ENCODE assay signal across 8 cellular contexts in the genomic region with DNA sequence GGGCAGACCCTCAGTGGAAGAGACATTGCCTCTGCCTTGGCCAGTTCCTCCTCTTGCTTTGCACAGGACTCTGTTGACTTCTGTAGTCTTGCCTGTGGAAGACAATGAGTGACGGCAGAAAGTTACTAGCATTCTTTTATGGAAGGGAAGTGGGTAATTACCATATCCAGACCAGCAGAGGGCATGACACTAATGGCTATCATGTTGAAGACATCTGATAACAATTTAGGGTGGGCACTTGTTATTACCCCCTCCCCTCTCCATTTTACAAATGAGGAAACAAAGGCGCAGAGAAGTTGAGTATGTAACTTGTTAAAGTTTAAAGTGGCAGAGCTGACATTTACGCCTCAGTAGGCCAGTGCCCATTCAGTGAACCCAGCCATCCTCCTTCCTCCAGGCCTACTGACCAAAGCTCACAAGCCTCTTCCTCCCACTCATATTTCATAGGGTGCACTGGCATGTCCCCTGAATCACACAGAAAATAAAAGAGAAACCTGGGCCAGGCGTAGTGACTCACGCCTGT. TPM values are rescaled to one million over a fixed set of nuclear protein-coding genes. Genes with fewer than 3 reads are reported as not detected.
DNase-seq lines count a peak whose midpoint lies in the region; ATAC-seq, FAIRE-seq and TF ChIP-seq lines count a peak whose summit lies in the region.
"Had no signal": no experiment of that assay in that cellular context is flagged by ENCODE, and none has a peak within 500 bp of the region (broad histone marks: within the 10 kb centered on the region; RNA-seq: fewer than 3 reads in every experiment).

No MANE protein-coding gene starts in this region.

- H3K27me3 ChIP-seq in MG63 (no peaks in the 10 kb centered on the region; the same call in 1 of the 2 replicates), H1 (replicated peaks in 1 of 4; ENCODE audit: control insufficient read depth in 3 of 4, extremely low read depth in 1 of 4, insufficient read depth in 3 of 4, low read length in 3 of 4) (no peaks in the 10 kb centered on the region)
- H3K27me3 ChIP-seq in CD4-positive, alpha-beta T cell (ENCODE audit: control insufficient read depth, insufficient read depth, low read length) = no peaks in the 10 kb centered on the region

- H2BK120ac ChIP-seq in H1 (replicated peaks; ENCODE audit: low read depth, low read length) = no peak overlapping the region

- H3K18ac ChIP-seq in H1 (ENCODE audit: extremely low read depth, low read length) = no peak overlapping the region

- no peak overlapping the region for H2AK5ac ChIP-seq in H1 (ENCODE audit: low read depth, low read length)

- no peak overlapping the region for H4K91ac ChIP-seq in H1 (replicated peaks; ENCODE audit: insufficient read length, low read length)

- no peak overlapping the region for H2BK15ac ChIP-seq in H1 (ENCODE audit: low read length)

- H3K23ac ChIP-seq in H1 (ENCODE audit: insufficient read length) = no peak overlapping the region

- no peak for TF ChIP-seq EP300 in H1 (IDR thresholded peaks at IDR 0.05; ENCODE audit: borderline replicate concordance in 1 of 2, low read depth in 2 of 2, low read length in 2 of 2)

- H3K4me1 ChIP-seq in H1 (replicated peaks in 1 of 4; ENCODE audit: control insufficient read depth in 3 of 4, insufficient read depth in 4 of 4, low read length in 3 of 4) = peaks cover 0 to 8% (median 2%) of the 10 kb centered on the region in 4 experiments; a peak in 2 of 7 replicates

- H3K9me3 ChIP-seq in MG63 = no peaks in the 10 kb centered on the region
- H3K9me3 ChIP-seq in H1 (ENCODE audit: insufficient read depth in 2 of 2, low read depth in 1 of 2, low read length in 1 of 2) = no peaks in the 10 kb centered on the region
- no peaks in the 10 kb centered on the region for H3K9me3 ChIP-seq in CD4-positive, alpha-beta T cell (ENCODE audit: control insufficient read depth, low read length)
- H3K9me3 ChIP-seq: thoracic aorta had no signal

- peak; percentile 49 to 56 for TF ChIP-seq RAD21 in H1 (IDR thresholded peaks at IDR 0.05 in 1 of 2, conservative IDR thresholded peaks at IDR 0.05 in 1 of 2; ENCODE audit: low read depth in 2 of 2, low read length in 2 of 2)

- H4K8ac ChIP-seq in H1 (ENCODE audit: extremely low read depth, insufficient read depth, low read length) = 0 out of 2 replicates have a peak overlapping the region, but pooled peaks have one; percentile 0

- H3K9me3 Mint-ChIP-seq in osteocyte (ENCODE audit: unreplicated experiment) = no peaks in the 10 kb centered on the region
- no peaks in the 10 kb centered on the region for H3K9me3 Mint-ChIP-seq in CD4-positive, alpha-beta T cell

- H3K14ac ChIP-seq in H1 (ENCODE audit: insufficient read length) = no peak overlapping the region

- no peaks in the 10 kb centered on the region for H3K36me3 ChIP-seq in MG63
- H3K36me3 ChIP-seq in H1 (ENCODE audit: control insufficient read depth in 2 of 4, insufficient read depth in 4 of 4, low read length in 3 of 4) = no peaks in the 10 kb centered on the region
- H3K36me3 ChIP-seq: thoracic aorta had no signal

- H2AFZ ChIP-seq in H1 (ENCODE audit: low read length) = no peak overlapping the region

- H4K20me1 ChIP-seq in H1 (replicated peaks in 1 of 2; ENCODE audit: control insufficient read depth in 1 of 2, insufficient read depth in 2 of 2, low read length in 2 of 2) = no peaks in the 10 kb centered on the region

- DNase-seq in MG63 = peak; percentile 23
- DNase-seq in H1 (ENCODE audit: low read depth in 1 of 2, low spot score in 2 of 2) = no peak
- no peak for DNase-seq in osteocyte (ENCODE audit: extremely low spot score, unreplicated experiment)
- DNase-seq in CD4-positive, alpha-beta T cell = no peak
- DNase-seq in mesenteric fat pad (ENCODE audit: low spot score) = no peak
- DNase-seq in activated T-cell treated with anti-CD3 and anti-CD28 coated beads, Interleukin-2, amount 50 U/mL, for 1 hour = no peak

- intact Hi-C loops in CD4-positive, alpha-beta T cell (cut with DNase I, micrococcal nuclease) = no loop called here

- H3K27ac Mint-ChIP-seq in osteocyte (ENCODE audit: unreplicated experiment) = peak overlapping the region; percentile 47
- no peak overlapping the region for H3K27ac Mint-ChIP-seq in CD4-positive, alpha-beta T cell

- no peak for ATAC-seq in CD4-positive, alpha-beta T cell (ENCODE audit: poor library complexity)

- no peak overlapping the region for H2BK20ac ChIP-seq in H1 (ENCODE audit: low read length)

- TF ChIP-seq CTCF in GM12873 (IDR thresholded peaks at IDR 0.05; ENCODE audit: insufficient read depth, low read depth, low read length, missing control alignments) (peak; percentile 63), H1 (IDR thresholded peaks at IDR 0.05; ENCODE audit: control extremely low read depth in 1 of 3, insufficient read depth in 1 of 3, low read depth in 1 of 3, low read length in 3 of 3) (peak in 2 of 3 experiments; percentile 40 to 62; a peak in 2 of 4 replicates), osteocyte (IDR thresholded peaks at IDR 0.05) (peak; percentile 60)
- TF ChIP-seq CTCF in CD4-positive, alpha-beta T cell (IDR thresholded peaks at IDR 0.05) = no peak

- H3K23me2 ChIP-seq in H1 (ENCODE audit: low read depth, low read length) = no peaks in the 10 kb centered on the region

- H3K79me1 ChIP-seq in H1 (ENCODE audit: low read depth, low read length) = no peaks in the 10 kb centered on the region

- FAIRE-seq in H1 (lab: Jason Lieb, UNC) = peak; percentile 83

- WGBS in H1 (ENCODE audit: extremely low coverage in 1 of 2, insufficient coverage in 1 of 2, insufficient read length in 1 of 2, insufficient replicate concordance in 2 of 2, low coverage in 1 of 2, low lambda C conversion rate in 2 of 2, missing lambda C conversion rate in 1 of 2), 2 experiments = 75% methylated on average over 4 of the region's 5 CpGs; no CpG with 5 or more reads in 1 of the 2 experiments

- H3K4me2 ChIP-seq in H1 (ENCODE audit: insufficient read depth in 1 of 2, low read depth in 2 of 2, low read length in 2 of 2) = no peak overlapping the region; a peak in 1 of 4 replicates

- no peak overlapping the region for H3K4ac ChIP-seq in H1 (replicated peaks; ENCODE audit: insufficient read length, low read depth, low read length)

- H2BK5ac ChIP-seq in H1 (ENCODE audit: low read depth, low read length) = no peak overlapping the region

- CTCF ChIA-PET in H1 (lab: Charles Lee; ENCODE audit: partially characterized antibody) = interaction anchor here (0.8 to 3.7 kb wide), 14 partner anchors 8 to 497 kb away, joined by 3 to 22 read pairs (median 4); no protein-coding TSS in a partner anchor
- CTCF ChIA-PET in CD4-positive, alpha-beta T cell (lab: Charles Lee) = no interaction called here

- H3K27ac ChIP-seq in H1 (ENCODE audit: low read depth, low read length) = peak overlapping the region; percentile 31; the same call in 1 of the 2 replicates
- H3K27ac ChIP-seq in CD4-positive, alpha-beta T cell (ENCODE audit: low read depth, low read length) = no peak overlapping the region
- H3K27ac ChIP-seq: thoracic aorta had no signal

- peaks cover 22% of the 10 kb centered on the region for H3K4me1 Mint-ChIP-seq in osteocyte (ENCODE audit: unreplicated experiment)
- H3K4me1 Mint-ChIP-seq in CD4-positive, alpha-beta T cell (ENCODE audit: low read depth) = peaks cover 20% of the 10 kb centered on the region

- no peak overlapping the region for H3K9ac ChIP-seq in H1 (replicated peaks in 1 of 4; ENCODE audit: extremely low read depth in 1 of 4, low read depth in 3 of 4, low read length in 3 of 4)

- TF ChIP-seq POLR2A in H1 (IDR thresholded peaks at IDR 0.05; ENCODE audit: control extremely low read depth in 1 of 2, low read depth in 2 of 2, low read length in 2 of 2) = no peak

- no peaks in the 10 kb centered on the region for H3K36me3 Mint-ChIP-seq in osteocyte (ENCODE audit: unreplicated experiment)
- H3K36me3 Mint-ChIP-seq in CD4-positive, alpha-beta T cell (ENCODE audit: low read depth) = no peaks in the 10 kb centered on the region

- H3K4me3 ChIP-seq in MG63 = no peak overlapping the region
- no peak overlapping the region for H3K4me3 ChIP-seq in H1 (ENCODE audit: extremely low read depth in 1 of 4, insufficient read depth in 2 of 4, low read depth in 3 of 4, low read length in 4 of 4)
- H3K4me3 ChIP-seq: thoracic aorta had no signal

- no peaks in the 10 kb centered on the region for H3K27me3 Mint-ChIP-seq in osteocyte (ENCODE audit: unreplicated experiment)
- H3K27me3 Mint-ChIP-seq in CD4-positive, alpha-beta T cell = no peaks in the 10 kb centered on the region

- no peak overlapping the region for H3K4me3 Mint-ChIP-seq in osteocyte (ENCODE audit: unreplicated experiment)
- H3K4me3 Mint-ChIP-seq in CD4-positive, alpha-beta T cell = no peak overlapping the region

- H4K5ac ChIP-seq in H1 (ENCODE audit: insufficient read length, low read depth, low read length) = no peak overlapping the region

- H3K56ac ChIP-seq in H1 (replicated peaks; ENCODE audit: insufficient read length, low read depth, low read length) = no peak overlapping the region

- POLR2A ChIA-PET in H1 (lab: Charles Lee; ENCODE audit: partially characterized antibody) = no interaction called here
- POLR2A ChIA-PET in CD4-positive, alpha-beta T cell (lab: Charles Lee) = interaction anchor here (0.7 kb wide), 1 partner anchor 50 kb away, joined by 3 read pairs; no protein-coding TSS in a partner anchor

- no peaks in the 10 kb centered on the region for H3K79me2 ChIP-seq in H1 (ENCODE audit: control insufficient read depth in 1 of 2, insufficient read depth in 2 of 2, low read length in 2 of 2)

- H2BK12ac ChIP-seq in H1 (ENCODE audit: low read depth, low read length) = no peak overlapping the region

TF ChIP-seq in H1, 55 proteins besides CTCF, POLR2A, EP300 and RAD21 (continues in another document):
- no peak for TF ChIP-seq POLR2AphosphoS5 (IDR thresholded peaks at IDR 0.05; ENCODE audit: low read depth, low read length)

RNA-seq across cellular contexts. Expression of gene FMN1, which starts 48.2 kb away (rescaled TPM):
- 0.25 and 9.0 TPM in 2 replicates for total RNA-seq in MG63 (2014; rRNA removed; shearing (Covaris generic); ENCODE audit: low replicate concordance)
- total RNA-seq in H1 (2021; fragmentation: NEBNext Ultra II Directional; extraction: Animal tissue kit (Norgen Biotek cat#: 25700)) = 2.9 and 3.7 TPM in 2 replicates
- 0.24 and 0.27 TPM in 2 replicates for polyA plus RNA-seq in H1 (2011; rRNA removed)
- 0.39 TPM for polyA plus RNA-seq in H1 (2011; cell fraction: cytosol; rRNA removed)
- 1.7 TPM for polyA plus RNA-seq in H1 (2011; cell fraction: nucleus; rRNA removed)
- polyA plus RNA-seq in H1 (2012, experiment 1 of 2) = 0.81 to 1.4 TPM (median 0.90 TPM) in 4 replicates
- 0.04 TPM for polyA plus RNA-seq in H1 (2012, experiment 2 of 2)
- 1.3 TPM for polyA plus RNA-seq in H1 (2013, experiment 1 of 2)
- 1.1 TPM for polyA plus RNA-seq in H1 (2013, experiment 2 of 2)
- polyA minus RNA-seq in H1 (2011; rRNA and poly(A)+ RNA removed) = 2.3 and 2.8 TPM in 2 replicates
- 1.2 TPM for polyA minus RNA-seq in H1 (2011; cell fraction: cytosol; rRNA and poly(A)+ RNA removed)
- polyA minus RNA-seq in H1 (2011; cell fraction: nucleus; rRNA and poly(A)+ RNA removed) = 9.4 TPM
- total RNA-seq in osteocyte (4.2 and 5.8 TPM in 2 replicates), mesenteric fat pad (37.1 TPM)
- total RNA-seq in CD4-positive, alpha-beta T cell = under 1 TPM; 0.39 to 0.55 TPM
